ENCODE assay signal across 35 cellular contexts in the genomic region with DNA sequence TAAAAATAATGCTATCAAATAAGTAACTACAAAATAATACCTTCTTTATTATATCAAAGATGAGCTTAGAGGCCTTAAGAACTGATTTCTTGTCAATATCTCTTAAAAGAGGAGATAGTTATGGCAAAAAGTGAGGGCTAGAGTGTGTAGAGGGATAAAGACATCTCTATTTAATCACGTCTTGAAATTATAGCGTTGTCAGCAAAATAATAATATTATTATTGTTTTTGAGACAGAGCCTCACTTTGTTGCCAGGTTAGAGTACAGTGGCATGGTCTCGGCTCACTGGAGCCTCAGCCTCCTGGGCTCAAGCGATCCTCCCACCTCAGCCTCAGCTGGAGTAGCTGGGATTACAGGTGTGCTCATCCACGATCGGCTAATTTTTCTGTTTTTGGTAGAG. TPM values are rescaled to one million over a fixed set of nuclear protein-coding genes. Genes with fewer than 3 reads are reported as not detected.
"Had no signal": no experiment of that assay in that cellular context is flagged by ENCODE, and none has a peak within 500 bp of the region (broad histone marks: within the 10 kb centered on the region; RNA-seq: fewer than 3 reads in every experiment).

No MANE protein-coding gene starts in this region.

- DNase-seq: dermis blood vessel endothelial cell; effector memory CD8-positive, alpha-beta T cell; erythroblast; esophagus squamous epithelium; left cardiac atrium; left lung; mesenchymal stem cell; mucosa of descending colon; naive B cell; stimulated activated CD4-positive, alpha-beta T cell treated with anti-CD3 and anti-CD28 coated beads, Interleukin-12 subunit alpha, Interleukin-12 subunit beta, amount 100 ng/mL, for 4 hours; stimulated activated CD4-positive, alpha-beta T cell treated with anti-CD3 and anti-CD28 coated beads, Interleukin-1b, Interleukin-23, amount 100 ng/mL, for 48 hours; stimulated activated CD4-positive, alpha-beta T cell treated with anti-CD3 and anti-CD28 coated beads, Interleukin-4, amount 100 ng/mL, for 1 hour; stimulated activated CD8-positive, alpha-beta memory T cell treated with anti-CD3 and anti-CD28 coated beads, Interleukin-4, amount 100 ng/mL, for 48 hours; stimulated activated naive CD4-positive, alpha-beta T cell; stimulated activated naive CD8-positive, alpha-beta T cell treated with anti-CD3 and anti-CD28 coated beads, Interleukin-15, amount 100 ng/mL, for 72 hours; transverse colon; upper lobe of right lung; uterus had no signal

- FAIRE-seq: endometrium, frontal cortex, islet of Langerhans had no signal

- H3K4me3 ChIP-seq: coronary artery, esophagus squamous epithelium, left lung, mucosa of descending colon, smooth muscle cell, suprapubic skin, transverse colon, upper lobe of right lung, uterus had no signal

- H3K4me1 ChIP-seq: left lung, parathyroid adenoma, suprapubic skin, transverse colon, upper lobe of right lung, uterus had no signal

- H3K9me3 ChIP-seq: esophagus squamous epithelium, left lung, mucosa of descending colon, neutrophil, suprapubic skin, transverse colon, upper lobe of right lung, uterus had no signal

- H3K79me2 ChIP-seq: parathyroid adenoma had no signal

- H3K36me3 Mint-ChIP-seq: mesothelial cell of epicardium; naive B cell; natural killer cell treated with Interleukin-12 subunit alpha and Interleukin-12 subunit beta and Interleukin-15 and Interleukin-18, amount 100 ng/mL, for 72 hours had no signal

- H2AFZ ChIP-seq: parathyroid adenoma had no signal

- H3K9me3 Mint-ChIP-seq: effector memory CD8-positive, alpha-beta T cell; natural killer cell treated with Interleukin-12 subunit alpha and Interleukin-12 subunit beta and Interleukin-15 and Interleukin-18, amount 100 ng/mL, for 72 hours; neural crest cell; stimulated activated naive CD8-positive, alpha-beta T cell treated with anti-CD3 and anti-CD28 coated beads, Interleukin-15, amount 100 ng/mL, for 72 hours had no signal

- H3K4me1 Mint-ChIP-seq: mesothelial cell of epicardium; naive B cell; neural crest cell; stimulated activated naive CD8-positive, alpha-beta T cell treated with anti-CD3 and anti-CD28 coated beads, Interleukin-15, amount 100 ng/mL, for 72 hours had no signal

- H3K27ac Mint-ChIP-seq: effector memory CD8-positive, alpha-beta T cell; mesothelial cell of epicardium; naive B cell; natural killer cell treated with Interleukin-12 subunit alpha and Interleukin-12 subunit beta and Interleukin-15 and Interleukin-18, amount 100 ng/mL, for 72 hours; progenitor cell of endocrine pancreas; stimulated activated naive CD8-positive, alpha-beta T cell treated with anti-CD3 and anti-CD28 coated beads, Interleukin-15, amount 100 ng/mL, for 72 hours had no signal

- H3K36me3 ChIP-seq: esophagus squamous epithelium, left lung, neutrophil, suprapubic skin, transverse colon, upper lobe of right lung, uterus had no signal

- H3K27me3 ChIP-seq: esophagus squamous epithelium, suprapubic skin, transverse colon, upper lobe of right lung had no signal

- H3K4me2 ChIP-seq: smooth muscle cell had no signal

- H3K4me3 Mint-ChIP-seq: effector memory CD8-positive, alpha-beta T cell; mesothelial cell of epicardium; naive B cell; natural killer cell treated with Interleukin-12 subunit alpha and Interleukin-12 subunit beta and Interleukin-15 and Interleukin-18, amount 100 ng/mL, for 72 hours; neural crest cell; stimulated activated naive CD8-positive, alpha-beta T cell treated with anti-CD3 and anti-CD28 coated beads, Interleukin-15, amount 100 ng/mL, for 72 hours had no signal

- H3K27ac ChIP-seq: coronary artery, esophagus squamous epithelium, left lung, neutrophil, parathyroid adenoma, suprapubic skin, transverse colon, upper lobe of right lung, uterus had no signal

- H3K9ac ChIP-seq: parathyroid adenoma had no signal

RNA-seq across cellular contexts. Expression of gene SUPT20HL1, which starts 18.3 kb away (rescaled TPM):
- total RNA-seq: dermis blood vessel endothelial cell; esophagus squamous epithelium; frontal cortex; kidney epithelial cell; left cardiac atrium; left lung; lower leg skin; lung microvascular endothelial cell; mesothelial cell of epicardium; natural killer cell treated with Interleukin-12 subunit alpha and Interleukin-12 subunit beta and Interleukin-15 and Interleukin-18, amount 100 ng/mL, for 72 hours; neural crest cell; omental fat pad; progenitor cell of endocrine pancreas; sciatic nerve; smooth muscle cell; suprapubic skin; upper lobe of right lung had no signal
- polyA plus RNA-seq: smooth muscle cell had no signal
